ENCODE assay signal across 28 cellular contexts in the genomic region with DNA sequence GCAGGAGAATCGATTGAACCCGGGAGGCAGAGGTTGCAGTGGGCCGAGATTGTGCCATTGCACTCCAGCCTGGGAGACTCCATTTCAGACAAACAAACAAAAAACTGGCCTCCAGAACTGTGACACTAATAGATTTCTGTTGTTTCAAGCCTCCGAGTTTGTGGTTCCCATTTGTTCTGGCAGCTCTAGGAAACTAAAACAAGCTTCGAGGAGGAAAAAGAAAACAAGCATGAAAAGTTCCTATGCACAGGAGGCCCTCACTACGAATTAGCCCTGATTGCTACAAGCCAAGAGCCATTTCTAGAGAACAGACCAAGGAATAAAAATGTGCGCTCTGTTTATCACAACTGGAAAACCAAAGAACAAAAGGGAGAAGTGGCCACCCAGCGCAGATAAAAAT. TPM values are rescaled to one million over a fixed set of nuclear protein-coding genes. Genes with fewer than 3 reads are reported as not detected.
DNase-seq lines count a peak whose midpoint lies in the region; ATAC-seq and TF ChIP-seq lines count a peak whose summit lies in the region.
"Had no signal": no experiment of that assay in that cellular context is flagged by ENCODE, and none has a peak within 500 bp of the region (broad histone marks: within the 10 kb centered on the region; RNA-seq: fewer than 3 reads in every experiment).

No MANE protein-coding gene starts in this region.

- no peak for ATAC-seq in RWPE2 (ENCODE audit: low read depth)
- ATAC-seq in GM21737 (IDR thresholded peaks at IDR 0.05; ENCODE audit: unreplicated experiment), result no peak
- ATAC-seq: activated CD8-positive, alpha-beta memory T cell treated with anti-CD3 and anti-CD28 coated beads, Interleukin-2, amount 10 ng/mL, durations not matched to agents 7 days and 5 days had no signal

- H2BK120ac ChIP-seq in trophoblast cell (ENCODE audit: insufficient read depth, low read length, poor library complexity), result no peak overlapping the region

- H3K27me3 ChIP-seq in Caco-2 (replicated peaks; ENCODE audit: control insufficient read depth, insufficient read depth, low read length) (no peaks in the 10 kb centered on the region), RWPE2 (ENCODE audit: insufficient read depth, poor library complexity, severe bottlenecking) (no peaks in the 10 kb centered on the region), fibroblast of lung (ENCODE audit: control insufficient read depth, insufficient read depth, low read length) (no peaks in the 10 kb centered on the region), trophoblast cell (ENCODE audit: insufficient read depth, low read length) (no peaks in the 10 kb centered on the region)
- H3K27me3 ChIP-seq in CD4-positive, alpha-beta memory T cell (ENCODE audit: insufficient read depth, low read length), result no peaks in the 10 kb centered on the region
- H3K27me3 ChIP-seq: BLaER1 had no signal

- H3K9ac ChIP-seq in fibroblast of lung (ENCODE audit: insufficient read depth, low read length) (no peak overlapping the region), trophoblast cell (ENCODE audit: low read length) (no peak overlapping the region)
- H3K9ac ChIP-seq: BLaER1, SK-N-SH had no signal

- no CpG with 5 or more reads among the region's 8 CpGs for WGBS in trophoblast cell (ENCODE audit: extremely low coverage, insufficient coverage, insufficient read length)

- H2AFZ ChIP-seq in fibroblast of lung (ENCODE audit: low read length) (no peak overlapping the region), trophoblast cell (ENCODE audit: insufficient read depth, low read length, poor library complexity) (no peak overlapping the region)

- H3K27ac ChIP-seq in RWPE2 (ENCODE audit: poor library complexity, severe bottlenecking) (peak overlapping the region; percentile 89), fibroblast of lung (ENCODE audit: insufficient read depth, low read length) (peak overlapping the region; percentile 95), trophoblast cell (ENCODE audit: low read depth, low read length) (no peak overlapping the region)
- H3K27ac ChIP-seq in CD4-positive, alpha-beta memory T cell (ENCODE audit: low read depth, low read length), result no peak overlapping the region
- H3K27ac ChIP-seq: BLaER1, dorsolateral prefrontal cortex, prostate gland had no signal

- H4K8ac ChIP-seq in trophoblast cell (ENCODE audit: low read depth, low read length), result no peak overlapping the region

- peaks cover 27% of the 10 kb centered on the region for H3K4me1 Mint-ChIP-seq in Caco-2 (ENCODE audit: low read depth, unreplicated experiment)
- no peaks in the 10 kb centered on the region for H3K4me1 Mint-ChIP-seq in CD4-positive, alpha-beta memory T cell
- H3K4me1 Mint-ChIP-seq: activated CD8-positive, alpha-beta memory T cell treated with anti-CD3 and anti-CD28 coated beads, Interleukin-2, amount 10 ng/mL, durations not matched to agents 7 days and 5 days; activated naive CD4-positive, alpha-beta T cell treated with anti-CD3 and anti-CD28 coated beads, Interleukin-2, amount 10 ng/mL, durations not matched to agents 7 days and 5 days had no signal

- H3K4me2 ChIP-seq in fibroblast of lung (ENCODE audit: extremely low read depth, insufficient read depth, low read length) (no peak overlapping the region), trophoblast cell (ENCODE audit: low read length) (no peak overlapping the region)
- H3K4me2 ChIP-seq: BLaER1, SK-N-SH had no signal

- H3K4ac ChIP-seq in trophoblast cell (ENCODE audit: low read depth, low read length), result no peak overlapping the region

- no peaks in the 10 kb centered on the region for H4K20me1 ChIP-seq in fibroblast of lung (ENCODE audit: control insufficient read depth, extremely low read depth, insufficient read depth, low read length)
- H4K20me1 ChIP-seq: BLaER1 had no signal

- H3K14ac ChIP-seq in trophoblast cell (ENCODE audit: low read length), result no peak overlapping the region

- peaks cover 17% of the 10 kb centered on the region for H3K4me1 ChIP-seq in Caco-2
- H3K4me1 ChIP-seq in RWPE2 (ENCODE audit: insufficient read depth, poor library complexity, severe bottlenecking), result peaks cover 16% of the 10 kb centered on the region
- H3K4me1 ChIP-seq in fibroblast of lung (ENCODE audit: control insufficient read depth, extremely low read depth, insufficient read depth, low read length), result peaks cover 15% of the 10 kb centered on the region
- H3K4me1 ChIP-seq in trophoblast cell (ENCODE audit: control insufficient read depth in 1 of 2, insufficient read depth in 2 of 2, low read length in 2 of 2), result peaks cover 24 to 26% of the 10 kb centered on the region in 2 experiments
- H3K4me1 ChIP-seq in CD4-positive, alpha-beta memory T cell (ENCODE audit: insufficient read depth, low read length), result no peaks in the 10 kb centered on the region
- H3K4me1 ChIP-seq: prostate gland had no signal

- intact Hi-C loops in Caco-2 (cut with micrococcal nuclease; ENCODE audit: unreplicated experiment), result no loop called here
- intact Hi-C loops in CD4-positive, alpha-beta memory T cell (cut with micrococcal nuclease), result no loop called here

- H3K4me3 ChIP-seq in Caco-2 (ENCODE audit: low read depth, low read length) (no peak overlapping the region), RWPE2 (ENCODE audit: severe bottlenecking) (no peak overlapping the region), fibroblast of lung (replicated peaks in 1 of 4; ENCODE audit: control extremely low read depth in 1 of 4, insufficient read depth in 1 of 4, low read depth in 3 of 4, low read length in 4 of 4) (no peak overlapping the region), trophoblast cell (ENCODE audit: low read depth, low read length) (no peak overlapping the region)
- H3K4me3 ChIP-seq in CD4-positive, alpha-beta memory T cell (ENCODE audit: low read length in 2 of 2), result no peak overlapping the region
- H3K4me3 ChIP-seq: BLaER1, dorsolateral prefrontal cortex, prostate gland, skin epidermis had no signal

- peaks cover 12% of the 10 kb centered on the region for H3K79me1 ChIP-seq in trophoblast cell (ENCODE audit: low read length)

- no peaks in the 10 kb centered on the region for H3K9me3 ChIP-seq in Caco-2
- no peaks in the 10 kb centered on the region for H3K9me3 ChIP-seq in RWPE2 (ENCODE audit: severe bottlenecking)
- no peaks in the 10 kb centered on the region for H3K9me3 ChIP-seq in fibroblast of lung (ENCODE audit: control insufficient read depth, insufficient read depth, low read depth, low read length)
- H3K9me3 ChIP-seq in trophoblast cell (ENCODE audit: insufficient read depth, low read depth, low read length), result no peaks in the 10 kb centered on the region
- no peaks in the 10 kb centered on the region for H3K9me3 ChIP-seq in CD4-positive, alpha-beta memory T cell (ENCODE audit: control insufficient read depth in 1 of 2, low read length in 2 of 2)
- H3K9me3 ChIP-seq: prostate gland, SK-N-SH had no signal

- peaks cover 11% of the 10 kb centered on the region for H3K9me3 Mint-ChIP-seq in Caco-2 (ENCODE audit: unreplicated experiment)
- H3K9me3 Mint-ChIP-seq in CD4-positive, alpha-beta memory T cell, result peaks cover 0 to 5% (median under 1%) of the 10 kb centered on the region in 8 donors
- H3K9me3 Mint-ChIP-seq: activated T-helper 1 cell treated with anti-CD3 and anti-CD28 coated beads, Interleukin-12 subunit alpha, Interleukin-12 subunit beta, Interleukin-2, Interleukin-4 antibody, amounts not matched to agents 30 ng/mL and 10 ng/mL and 1 ng/mL, durations not matched to agents 14 hours and 24 hours and 36 hours had no signal

- H3K23ac ChIP-seq in trophoblast cell (ENCODE audit: low read length), result no peak overlapping the region

- TF ChIP-seq CTCF in Caco-2 (IDR thresholded peaks at IDR 0.05; ENCODE audit: insufficient read depth in 1 of 2, low read depth in 1 of 2, low read length in 1 of 2, severe bottlenecking in 1 of 2, unreplicated experiment in 1 of 2), result no peak
- TF ChIP-seq CTCF in RWPE2 (IDR thresholded peaks at IDR 0.05; ENCODE audit: poor library complexity, severe bottlenecking), result no peak
- TF ChIP-seq CTCF in fibroblast of lung (conservative IDR thresholded peaks at IDR 0.05 in 1 of 2, IDR thresholded peaks at IDR 0.05 in 1 of 2; ENCODE audit: low read depth in 1 of 2, low read length in 2 of 2), result no peak
- TF ChIP-seq CTCF in GM20000 (IDR thresholded peaks at IDR 0.05; ENCODE audit: extremely low read depth, missing control alignments), result no peak

- H3K36me3 ChIP-seq in Caco-2 (ENCODE audit: control insufficient read depth, insufficient read depth, low read length) (no peaks in the 10 kb centered on the region), RWPE2 (ENCODE audit: low read depth) (no peaks in the 10 kb centered on the region), fibroblast of lung (ENCODE audit: control insufficient read depth, insufficient read depth, low read length) (no peaks in the 10 kb centered on the region), trophoblast cell (ENCODE audit: control insufficient read depth in 1 of 2, insufficient read depth in 2 of 2, low read length in 2 of 2) (no peaks in the 10 kb centered on the region)
- no peaks in the 10 kb centered on the region for H3K36me3 ChIP-seq in CD4-positive, alpha-beta memory T cell (ENCODE audit: insufficient read depth, low read length)
- H3K36me3 ChIP-seq: BLaER1, prostate gland had no signal

- DNase-seq in Caco-2 (no peak), RWPE2 (ENCODE audit: low spot score) (no peak), fibroblast of lung (ENCODE audit: low read depth in 2 of 2) (peak in 1 of 2 donors; percentile 40), trophoblast cell (no peak), NCI-H2171 treated with DMSO at 0.1 percent for 48 hours (lab: John Stamatoyannopoulos, UW) (no peak), GM20000 (ENCODE audit: low spot score) (no peak)
- no peak for DNase-seq in CD4-positive, alpha-beta memory T cell
- DNase-seq: ACHN; activated CD4-positive, alpha-beta T cell treated with anti-CD3 and anti-CD28 coated beads for 48 hours; activated naive CD4-positive, alpha-beta T cell treated with anti-CD3 and anti-CD28 coated beads, Interleukin-2, amount 10 ng/mL, durations not matched to agents 7 days and 5 days; amygdala; caudate nucleus; COR-L47; DMS79 treated with DMSO at 0.1 percent for 48 hours; dorsolateral prefrontal cortex; mammary epithelial cell; MM.1S; NCI-H1436; NCI-H510A; SK-N-SH; stimulated activated CD4-positive, alpha-beta T cell treated with anti-CD3 and anti-CD28 coated beads, Interleukin-2, amount 100 ng/mL, for 24 hours had no signal

- H3K27ac Mint-ChIP-seq in Caco-2 (ENCODE audit: unreplicated experiment), result peak overlapping the region; percentile 96
- H3K27ac Mint-ChIP-seq in CD4-positive, alpha-beta memory T cell, result no peak overlapping the region
- H3K27ac Mint-ChIP-seq: activated CD8-positive, alpha-beta memory T cell treated with anti-CD3 and anti-CD28 coated beads, Interleukin-2, amount 10 ng/mL, durations not matched to agents 7 days and 5 days; activated naive CD4-positive, alpha-beta T cell treated with anti-CD3 and anti-CD28 coated beads, Interleukin-2, amount 10 ng/mL, durations not matched to agents 7 days and 5 days; activated T-helper 1 cell treated with anti-CD3 and anti-CD28 coated beads, Interleukin-12 subunit alpha, Interleukin-12 subunit beta, Interleukin-2, Interleukin-4 antibody, amounts not matched to agents 30 ng/mL and 10 ng/mL and 1 ng/mL, durations not matched to agents 14 hours and 24 hours and 36 hours had no signal

- H3K36me3 Mint-ChIP-seq in Caco-2 (ENCODE audit: insufficient read depth, unreplicated experiment), result peaks cover 6% of the 10 kb centered on the region
- H3K36me3 Mint-ChIP-seq in CD4-positive, alpha-beta memory T cell, result no peaks in the 10 kb centered on the region
- H3K36me3 Mint-ChIP-seq: activated CD8-positive, alpha-beta memory T cell treated with anti-CD3 and anti-CD28 coated beads, Interleukin-2, amount 10 ng/mL, durations not matched to agents 7 days and 5 days; activated naive CD4-positive, alpha-beta T cell treated with anti-CD3 and anti-CD28 coated beads, Interleukin-2, amount 10 ng/mL, durations not matched to agents 7 days and 5 days had no signal

- H2AK5ac ChIP-seq in trophoblast cell (ENCODE audit: low read length), result no peak overlapping the region

- BruUV-seq in Caco-2 (replicated peaks; lab: Mats Ljungman, UMichigan), result TSS peak; percentile 26

- H4K91ac ChIP-seq in trophoblast cell (ENCODE audit: low read depth, low read length), result peak overlapping the region; percentile 64

- no peak overlapping the region for H2BK5ac ChIP-seq in trophoblast cell (ENCODE audit: low read depth, low read length, poor library complexity)

- H2BK12ac ChIP-seq in trophoblast cell (ENCODE audit: low read length), result no peak overlapping the region

- no peak overlapping the region for H3K18ac ChIP-seq in trophoblast cell (ENCODE audit: low read length)

- no peaks in the 10 kb centered on the region for H3K79me2 ChIP-seq in fibroblast of lung (ENCODE audit: control insufficient read depth, insufficient read depth, low read length)
- no peaks in the 10 kb centered on the region for H3K79me2 ChIP-seq in trophoblast cell (ENCODE audit: control insufficient read depth, insufficient read depth, low read length, poor library complexity)

- H3K4me3 Mint-ChIP-seq in Caco-2 (ENCODE audit: unreplicated experiment), result no peak overlapping the region
- H3K4me3 Mint-ChIP-seq in CD4-positive, alpha-beta memory T cell, result no peak overlapping the region
- H3K4me3 Mint-ChIP-seq: activated CD8-positive, alpha-beta memory T cell treated with anti-CD3 and anti-CD28 coated beads, Interleukin-2, amount 10 ng/mL, durations not matched to agents 7 days and 5 days; activated naive CD4-positive, alpha-beta T cell treated with anti-CD3 and anti-CD28 coated beads, Interleukin-2, amount 10 ng/mL, durations not matched to agents 7 days and 5 days; activated T-helper 1 cell treated with anti-CD3 and anti-CD28 coated beads, Interleukin-12 subunit alpha, Interleukin-12 subunit beta, Interleukin-2, Interleukin-4 antibody, amounts not matched to agents 30 ng/mL and 10 ng/mL and 1 ng/mL, durations not matched to agents 14 hours and 24 hours and 36 hours had no signal

- POLR2A ChIA-PET in Caco-2 (lab: Charles Lee), result interaction anchor here (0.6 to 1.5 kb wide), 2 partner anchors 16 to 47 kb away, joined by 3 to 10 read pairs; no protein-coding TSS in a partner anchor
- POLR2A ChIA-PET in CD4-positive, alpha-beta memory T cell (lab: Charles Lee; ENCODE audit: partially characterized antibody), result no interaction called here

- CTCF ChIA-PET in Caco-2 (lab: Charles Lee), result no interaction called here
- CTCF ChIA-PET in CD4-positive, alpha-beta memory T cell (lab: Charles Lee; ENCODE audit: partially characterized antibody), result no interaction called here

- no peak overlapping the region for H4K12ac ChIP-seq in trophoblast cell (ENCODE audit: low read depth, low read length)

- H3K27me3 Mint-ChIP-seq in Caco-2 (ENCODE audit: insufficient read depth, unreplicated experiment), result no peaks in the 10 kb centered on the region
- H3K27me3 Mint-ChIP-seq in CD4-positive, alpha-beta memory T cell, result peaks cover 7 to 16% of the 10 kb centered on the region in 2 donors
- H3K27me3 Mint-ChIP-seq: activated CD8-positive, alpha-beta memory T cell treated with anti-CD3 and anti-CD28 coated beads, Interleukin-2, amount 10 ng/mL, durations not matched to agents 7 days and 5 days had no signal

RNA-seq across cellular contexts. Expression of gene SHANK2, which starts 47.8 kb away (rescaled TPM):
- total RNA-seq in Caco-2 (2022) (175 and 177 TPM in 2 replicates), fibroblast of lung (1.3 and 11.6 TPM in 2 replicates)
- 3.2 and 4.6 TPM in 2 replicates for polyA plus RNA-seq in fibroblast of lung
- 3.8 and 4.9 TPM in 2 replicates for polyA plus RNA-seq in fibroblast of lung (2012)
- polyA minus RNA-seq in fibroblast of lung (ENCODE audit: low replicate concordance), result 17.9 and 41.5 TPM in 2 replicates
- polyA plus RNA-seq in trophoblast cell (2013), result 20.8 and 21.4 TPM in 2 replicates
- total RNA-seq in CD4-positive, alpha-beta memory T cell, result not detected
- polyA plus RNA-seq in CD4-positive, alpha-beta memory T cell, result not detected
- total RNA-seq: activated CD8-positive, alpha-beta memory T cell treated with anti-CD3 and anti-CD28 coated beads, Interleukin-2, amount 10 ng/mL, durations not matched to agents 7 days and 5 days; activated T-helper 1 cell treated with anti-CD3 and anti-CD28 coated beads, Interleukin-12 subunit alpha, Interleukin-12 subunit beta, Interleukin-2, Interleukin-4 antibody, amounts not matched to agents 30 ng/mL and 10 ng/mL and 1 ng/mL, durations not matched to agents 14 hours and 24 hours and 36 hours; T-helper 2 cell treated with Interferon-gamma antibody and Interleukin-4, amounts not matched to agents 100 ng/mL and 5 ng/mL, for 36 hours had no signal

Comparison
In these comparisons a context has a peak if more than half of its experiments do, and no peak if none do; other contexts are left out.
1. H3K27ac ChIP-seq: peak in RWPE2 (single experiment) and fibroblast of lung (single experiment); none in trophoblast cell (single experiment) and CD4-positive, alpha-beta memory T cell (single experiment).
2. RNA of gene SHANK2, which starts 47.8 kb away (total RNA-seq): 175 to 177 TPM in Caco-2; 1.3 to 11.6 TPM in fibroblast of lung and not detected in CD4-positive, alpha-beta memory T cell; every median in the first group is over 10 times any median in the second.